ENCODE assay signal across 19 cellular contexts in the genomic region with DNA sequence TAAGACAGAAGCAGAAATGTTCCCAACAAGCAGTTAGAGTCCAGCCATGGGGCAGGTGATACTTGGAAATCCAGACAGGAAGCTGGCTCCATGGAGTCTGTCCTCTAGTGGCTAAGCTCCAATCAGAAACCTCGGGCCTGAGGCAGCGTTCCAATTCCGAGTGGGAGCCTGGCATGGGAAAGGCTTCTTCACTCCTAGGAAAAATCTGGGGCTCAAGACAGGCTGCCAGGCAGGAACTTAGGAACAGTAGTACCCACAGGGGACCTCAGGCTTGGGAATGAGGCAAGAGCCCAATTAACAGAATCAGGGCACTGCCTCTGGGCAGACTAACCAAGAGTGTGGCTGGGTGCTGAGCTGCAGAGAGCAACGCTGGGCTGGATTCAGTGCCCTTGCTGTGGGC. TPM values are rescaled to one million over a fixed set of nuclear protein-coding genes. Genes with fewer than 3 reads are reported as not detected.
A peak's percentile ranks its signal among the peaks of the same experiment; 100 is the strongest.
DNase-seq lines count a peak whose midpoint lies in the region; TF ChIP-seq lines count a peak whose summit lies in the region.
"Had no signal": no experiment of that assay in that cellular context is flagged by ENCODE, and none has a peak within 500 bp of the region (broad histone marks: within the 10 kb centered on the region; RNA-seq: fewer than 3 reads in every experiment).

No MANE protein-coding gene starts in this region.

- H3K36me3 ChIP-seq in BE2C (no peaks in the 10 kb centered on the region), tibial artery (no peaks in the 10 kb centered on the region)
- H3K36me3 ChIP-seq: adrenal gland, transverse colon had no signal

- TF ChIP-seq CTCF in BE2C (IDR thresholded peaks at IDR 0.05; ENCODE audit: low read depth, low read length) (no peak), tibial artery (IDR thresholded peaks at IDR 0.05) (no peak)

- no peaks in the 10 kb centered on the region for H3K4me1 ChIP-seq in BE2C
- no peaks in the 10 kb centered on the region for H3K4me1 ChIP-seq in tibial artery

- H3K27me3 ChIP-seq in BE2C (peaks cover 6% of the 10 kb centered on the region), tibial artery (no peaks in the 10 kb centered on the region)
- H3K27me3 ChIP-seq: adrenal gland, transverse colon had no signal

- H3K27ac ChIP-seq in tibial artery: no peak overlapping the region
- H3K27ac ChIP-seq: adrenal gland, transverse colon had no signal

- DNase-seq in BE2C: peak; percentile 28
- DNase-seq in NCI-H1105 treated with DMSO at 0.1 percent for 48 hours (lab: John Stamatoyannopoulos, UW): peak; percentile 84
- peak; percentile 23 for DNase-seq in astrocyte of the hippocampus (ENCODE audit: low read depth, low spot score)
- DNase-seq in medulla oblongata (ENCODE audit: extremely low spot score): peak; percentile 60
- no peak for DNase-seq in ureter (ENCODE audit: low spot score)
- DNase-seq in tibial artery: no peak
- DNase-seq in NCI-H748 (lab: John Stamatoyannopoulos, UW; ENCODE audit: unreplicated experiment): no peak
- no peak for DNase-seq in stimulated activated CD8-positive, alpha-beta memory T cell treated with anti-CD3 and anti-CD28 coated beads, Interleukin-4, amount 100 ng/mL, for 48 hours
- DNase-seq: activated CD4-positive, alpha-beta T cell treated with anti-CD3 and anti-CD28 coated beads for 36 hours; activated CD8-positive, alpha-beta memory T cell treated with anti-CD3 and anti-CD28 coated beads, Interleukin-2, amount 50 U/mL, for 4 hours; activated effector memory CD4-positive, alpha-beta T cell treated with anti-CD3 and anti-CD28 coated beads, Interleukin-2, amount 50 U/mL, for 16 hours; adrenal gland; effector memory CD4-positive, alpha-beta T cell; GOT3; IMR-90; NCI-H2107; stimulated activated CD4-positive, alpha-beta T cell treated with anti-CD3 and anti-CD28 coated beads, Interleukin-15, amount 100 ng/mL, for 24 hours; stimulated activated naive CD4-positive, alpha-beta T cell; transverse colon had no signal

- intact Hi-C loops in tibial artery (cut with DNase I; ENCODE audit: low total_unique reads): no loop called here

- H3K4me3 ChIP-seq in BE2C (ENCODE audit: low read depth, low read length) (no peak overlapping the region), tibial artery (no peak overlapping the region)
- H3K4me3 ChIP-seq: adrenal gland, transverse colon had no signal

- H3K9me3 ChIP-seq in BE2C (no peaks in the 10 kb centered on the region), tibial artery (no peaks in the 10 kb centered on the region)
- H3K9me3 ChIP-seq: adrenal gland, transverse colon had no signal

RNA-seq across cellular contexts. Expression of gene ATP13A4, which starts 6.2 kb away (rescaled TPM):
- 0.51 TPM for polyA plus RNA-seq in BE2C (2012; ENCODE audit: insufficient read depth, insufficient read length, low read depth)
- total RNA-seq in ureter: 2.1 TPM
- polyA plus RNA-seq: IMR-90 had no signal

RNA-seq across cellular contexts. Expression of gene OPA1, which starts 32.1 kb away (rescaled TPM):
- polyA plus RNA-seq in BE2C (2012; ENCODE audit: insufficient read depth, insufficient read length, low read depth): 42.1 TPM
- 84.9 TPM for total RNA-seq in ureter

Comparison
In these comparisons a context has a peak if more than half of its experiments do, and no peak if none do; other contexts are left out.
1. DNase-seq: peak in BE2C (single experiment), NCI-H1105 treated with DMSO at 0.1 percent for 48 hours (single experiment), astrocyte of the hippocampus (single experiment) and medulla oblongata (single experiment); none in ureter (single experiment), tibial artery (0 of 2), NCI-H748 (single experiment) and stimulated activated CD8-positive, alpha-beta memory T cell treated with anti-CD3 and anti-CD28 coated beads, Interleukin-4, amount 100 ng/mL, for 48 hours (single experiment).